Comparison of ENCODE assay signal across 9 cellular contexts in the genomic region with DNA sequence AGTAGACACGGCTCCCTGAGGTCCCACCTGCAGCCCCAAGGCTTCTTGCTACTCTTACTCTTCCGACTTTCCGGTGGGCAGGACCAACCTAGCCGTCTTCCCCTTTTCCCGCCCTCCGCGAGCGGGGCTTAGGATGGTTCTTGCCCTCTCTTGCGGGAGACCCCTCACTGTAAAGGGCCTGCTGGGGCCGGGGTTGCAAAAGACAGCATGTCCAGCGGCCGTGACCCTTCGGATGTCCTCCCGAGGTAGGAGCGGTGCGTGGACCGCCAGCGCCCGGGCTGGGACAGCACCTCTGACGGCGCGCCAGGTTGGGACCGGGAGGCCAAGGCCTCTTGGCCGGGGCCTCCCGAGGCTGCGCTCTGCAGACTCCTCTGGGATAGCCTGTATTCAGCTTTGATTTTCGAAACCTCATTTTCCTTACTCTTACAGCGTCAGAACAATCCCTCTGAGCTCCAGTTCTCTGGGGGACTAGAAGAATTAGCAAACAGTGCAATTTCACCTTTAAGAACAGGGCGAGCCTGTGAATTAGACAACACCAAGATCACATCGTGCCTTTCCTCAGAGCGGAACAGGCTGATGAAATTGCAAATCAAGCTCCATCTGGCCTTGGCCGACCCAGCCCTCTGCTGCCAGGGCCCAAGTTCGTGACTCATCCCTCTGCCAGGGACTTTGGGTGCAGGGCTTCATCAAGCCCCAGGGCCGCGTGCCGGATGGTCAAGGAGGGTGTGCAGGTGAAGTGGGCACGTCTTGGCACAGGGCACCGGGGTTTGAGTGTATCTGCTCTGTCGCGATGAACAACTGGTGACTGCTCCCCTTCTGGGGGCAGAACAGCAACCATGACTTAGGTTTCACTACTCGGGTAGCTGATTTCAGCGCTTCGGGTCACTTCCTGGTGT. TPM values are rescaled to one million over a fixed set of nuclear protein-coding genes. Genes with fewer than 3 reads are reported as not detected.
DNase-seq lines count a peak whose midpoint lies in the region; ATAC-seq, FAIRE-seq and TF ChIP-seq lines count a peak whose summit lies in the region.
"Had no signal": no experiment of that assay in that cellular context is flagged by ENCODE, and none has a peak within 500 bp of the region (broad histone marks: within the 10 kb centered on the region; RNA-seq: fewer than 3 reads in every experiment).

No MANE protein-coding gene starts in this region.

- intact Hi-C loops in pancreas (cut with DNase I): loop anchor here in 1 of 3 donors (10.0 kb wide), 1 partner anchor 77 kb away; no protein-coding TSS in a partner anchor

- H3K4me3 Mint-ChIP-seq in activated naive CD4-positive, alpha-beta T cell treated with anti-CD3 and anti-CD28 coated beads, Interleukin-2, amount 10 ng/mL, durations not matched to agents 7 days and 5 days: peak overlapping the region; percentile 67

- H3K9me3 ChIP-seq in RWPE2 (ENCODE audit: severe bottlenecking) (no peaks in the 10 kb centered on the region), pancreas (no peaks in the 10 kb centered on the region)

- TF ChIP-seq CTCF in RWPE2 (IDR thresholded peaks at IDR 0.05; ENCODE audit: poor library complexity, severe bottlenecking): no peak
- no peak for TF ChIP-seq CTCF in fibroblast of the aortic adventitia (IDR thresholded peaks at IDR 0.05; ENCODE audit: insufficient read depth, low read length)
- TF ChIP-seq CTCF in pancreas (IDR thresholded peaks at IDR 0.05): no peak

- no peaks in the 10 kb centered on the region for H3K9me3 Mint-ChIP-seq in activated naive CD4-positive, alpha-beta T cell treated with anti-CD3 and anti-CD28 coated beads, Interleukin-2, amount 10 ng/mL, durations not matched to agents 7 days and 5 days

- H3K36me3 ChIP-seq in RWPE2 (ENCODE audit: low read depth) (peaks cover 36% of the 10 kb centered on the region), pancreas (no peaks in the 10 kb centered on the region)

- no peak for FAIRE-seq in pancreas (lab: Jason Lieb, UNC)
- FAIRE-seq: islet of Langerhans had no signal

- CTCF ChIA-PET in activated naive CD4-positive, alpha-beta T cell treated with anti-CD3 and anti-CD28 coated beads, Interleukin-2, amount 10 ng/mL, durations not matched to agents 7 days and 5 days (lab: Charles Lee): no interaction called here

- ATAC-seq in RWPE2 (ENCODE audit: low read depth) (peak; percentile 64), pancreas (peak; percentile 22 to 33 (median 28)), GM19452 (IDR thresholded peaks at IDR 0.05; ENCODE audit: unreplicated experiment) (no peak)

- peak overlapping the region; percentile 60 for H3K27ac ChIP-seq in RWPE2 (ENCODE audit: poor library complexity, severe bottlenecking)
- H3K27ac ChIP-seq in pancreas: no peak overlapping the region

- 41% methylated on average over 43 of the region's 43 CpGs for WGBS in pancreas, 2 donors

- H3K27ac Mint-ChIP-seq in activated naive CD4-positive, alpha-beta T cell treated with anti-CD3 and anti-CD28 coated beads, Interleukin-2, amount 10 ng/mL, durations not matched to agents 7 days and 5 days: no peak overlapping the region

- DNase-seq in activated naive CD4-positive, alpha-beta T cell treated with anti-CD3 and anti-CD28 coated beads, Interleukin-2, amount 10 ng/mL, durations not matched to agents 7 days and 5 days: no peak
- no peak for DNase-seq in activated naive CD4-positive, alpha-beta T cell treated with Interleukin-2 at 50 U/mL for 16 hours
- DNase-seq in RWPE2 (ENCODE audit: low spot score) (no peak), fibroblast of the aortic adventitia (ENCODE audit: low read depth) (peak; percentile 74), pancreas (peak in 5 of 6 donors; percentile 9 to 80 (median 39)), GM03348 (ENCODE audit: low spot score) (no peak), NCI-H2081 (lab: John Stamatoyannopoulos, UW) (no peak)

- H3K36me3 Mint-ChIP-seq in activated naive CD4-positive, alpha-beta T cell treated with anti-CD3 and anti-CD28 coated beads, Interleukin-2, amount 10 ng/mL, durations not matched to agents 7 days and 5 days: no peaks in the 10 kb centered on the region

- peaks cover 17% of the 10 kb centered on the region for H3K4me1 Mint-ChIP-seq in activated naive CD4-positive, alpha-beta T cell treated with anti-CD3 and anti-CD28 coated beads, Interleukin-2, amount 10 ng/mL, durations not matched to agents 7 days and 5 days

- H3K4me1 ChIP-seq in RWPE2 (ENCODE audit: insufficient read depth, poor library complexity, severe bottlenecking) (peaks cover 6% of the 10 kb centered on the region), pancreas (peaks cover 0 to 4% (median 0%) of the 10 kb centered on the region in 3 donors)

- peaks cover 59% of the 10 kb centered on the region for H3K27me3 Mint-ChIP-seq in activated naive CD4-positive, alpha-beta T cell treated with anti-CD3 and anti-CD28 coated beads, Interleukin-2, amount 10 ng/mL, durations not matched to agents 7 days and 5 days

- no peaks in the 10 kb centered on the region for H3K27me3 ChIP-seq in RWPE2 (ENCODE audit: insufficient read depth, poor library complexity, severe bottlenecking)
- no peaks in the 10 kb centered on the region for H3K27me3 ChIP-seq in pancreas

- H3K4me3 ChIP-seq in RWPE2 (ENCODE audit: severe bottlenecking) (peak overlapping the region; percentile 80), fibroblast of the aortic adventitia (ENCODE audit: low read depth, low read length) (peak overlapping the region; percentile 87), pancreas (peak overlapping the region; percentile 64 to 83 (median 76))

RNA-seq across cellular contexts. Expression of a gene that starts 0.8 kb away (rescaled TPM):
- total RNA-seq in fibroblast of the aortic adventitia (ENCODE audit: low replicate concordance) (3.5 and 13.1 TPM in 2 replicates), pancreas (1 to 10 TPM in 3 of 6 donors, under 1 TPM in 3; 0.75 to 1.6 (median 1.1) TPM)
- under 1 TPM; 0.49 to 0.87 TPM for polyA plus RNA-seq in pancreas

RNA-seq across cellular contexts. Expression of a gene that starts 58.4 kb away (rescaled TPM):
- total RNA-seq in fibroblast of the aortic adventitia (ENCODE audit: low replicate concordance) (83.3 and 119 TPM in 2 replicates), pancreas (10 to 100 TPM; 35.1 to 56.3 (median 46.0) TPM)
- polyA plus RNA-seq in pancreas: 10 to 100 TPM; 53.8 to 73.3 TPM

RNA-seq across cellular contexts. Expression of a gene that starts 58.9 kb away (rescaled TPM):
- total RNA-seq in fibroblast of the aortic adventitia (ENCODE audit: low replicate concordance): 85.2 and 88.6 TPM in 2 replicates
- total RNA-seq in pancreas: 10 to 100 TPM; 12.1 to 24.5 (median 17.2) TPM
- 10 to 100 TPM in 1 of 2 donors, 1 to 10 TPM in 1; 2.9 to 18.2 TPM for polyA plus RNA-seq in pancreas

Comparison
In these comparisons a context has a peak if more than half of its experiments do, and no peak if none do; other contexts are left out.
1. DNase-seq: peak in fibroblast of the aortic adventitia (single experiment) and pancreas (5 of 6); none in activated naive CD4-positive, alpha-beta T cell treated with anti-CD3 and anti-CD28 coated beads, Interleukin-2, amount 10 ng/mL, durations not matched to agents 7 days and 5 days (single experiment), activated naive CD4-positive, alpha-beta T cell treated with Interleukin-2 at 50 U/mL for 16 hours (single experiment), RWPE2 (single experiment), GM03348 (single experiment) and NCI-H2081 (0 of 2).
2. Peak in every context shown above with its lines, with median percentiles within 50 percentile points of each other: H3K4me3 ChIP-seq.